ENCODE assay signal across 1 cellular context in the genomic region with DNA sequence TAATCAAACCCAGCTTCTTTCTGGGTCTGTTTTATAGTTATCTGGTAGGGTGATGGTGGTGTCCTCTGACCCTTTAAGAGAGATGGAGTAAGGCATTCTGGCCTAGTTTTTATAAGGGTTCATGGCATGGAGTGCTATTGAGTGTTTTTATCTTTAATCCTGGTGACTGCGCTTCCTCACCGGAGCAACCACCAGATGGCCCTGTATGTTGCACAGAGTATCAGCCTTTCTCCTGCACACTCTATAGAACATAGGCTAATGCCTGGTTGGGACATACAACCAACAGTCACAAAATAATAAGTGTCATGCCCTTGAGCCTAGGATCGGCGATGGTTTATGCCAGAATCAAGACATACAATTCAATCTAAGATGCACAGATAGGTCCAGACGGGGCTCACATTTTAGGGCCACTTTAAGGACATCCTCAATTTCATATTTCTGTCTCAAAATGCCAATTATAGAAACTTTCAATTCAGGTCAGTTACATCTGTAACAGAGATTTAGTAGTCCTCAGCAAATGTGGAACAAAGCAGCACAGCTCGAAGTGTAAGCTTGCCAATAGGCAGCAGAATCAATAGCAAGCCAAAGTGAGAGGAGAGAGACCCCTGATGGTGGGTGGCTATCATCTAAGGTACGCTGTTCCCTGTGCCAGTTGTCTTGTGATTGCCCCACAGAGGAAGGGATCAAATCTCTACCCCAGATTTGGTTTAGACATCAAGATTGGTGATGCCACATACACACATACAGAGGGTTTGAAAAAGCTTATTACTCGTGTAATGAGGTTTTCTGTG.
TF ChIP-seq lines count a peak whose summit lies in the region.

No MANE protein-coding gene starts in this region.

TF ChIP-seq in A549, 52 proteins besides CTCF, POLR2A, EP300 and RAD21 (continued from another document):
- TF ChIP-seq REST (IDR thresholded peaks at IDR 0.05) (no peak), HOXB13 (CRISPR knock-in tag; IDR thresholded peaks at IDR 0.05; ENCODE audit: low read depth) (no peak), FOSB (CRISPR knock-in tag; IDR thresholded peaks at IDR 0.05) (no peak), ESRRA (IDR thresholded peaks at IDR 0.05; ENCODE audit: borderline replicate concordance, low read length) (no peak), HMGXB4 (CRISPR knock-in tag; IDR thresholded peaks at IDR 0.05; ENCODE audit: borderline replicate concordance) (no peak), TP53 (CRISPR knock-in tag; IDR thresholded peaks at IDR 0.05) (no peak), FOSL2 (IDR thresholded peaks at IDR 0.05) (no peak), FOSL2 (CRISPR knock-in tag; IDR thresholded peaks at IDR 0.05) (no peak), TFCP2L1 (CRISPR knock-in tag; IDR thresholded peaks at IDR 0.05) (no peak), ZFP36 (IDR thresholded peaks at IDR 0.05; ENCODE audit: borderline replicate concordance, partially characterized antibody) (no peak), E2F6 (IDR thresholded peaks at IDR 0.05; ENCODE audit: borderline replicate concordance, low read depth) (no peak), EHMT2 (IDR thresholded peaks at IDR 0.05; ENCODE audit: low read depth) (no peak), JUNB (IDR thresholded peaks at IDR 0.05) (no peak)
- TF ChIP-seq, protein P1, sequence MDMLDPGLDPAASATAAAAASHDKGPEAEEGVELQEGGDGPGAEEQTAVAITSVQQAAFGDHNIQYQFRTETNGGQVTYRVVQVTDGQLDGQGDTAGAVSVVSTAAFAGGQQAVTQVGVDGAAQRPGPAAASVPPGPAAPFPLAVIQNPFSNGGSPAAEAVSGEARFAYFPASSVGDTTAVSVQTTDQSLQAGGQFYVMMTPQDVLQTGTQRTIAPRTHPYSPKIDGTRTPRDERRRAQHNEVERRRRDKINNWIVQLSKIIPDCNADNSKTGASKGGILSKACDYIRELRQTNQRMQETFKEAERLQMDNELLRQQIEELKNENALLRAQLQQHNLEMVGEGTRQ (IDR thresholded peaks at IDR 0.05) = no peak
- TF ChIP-seq, protein P2, sequence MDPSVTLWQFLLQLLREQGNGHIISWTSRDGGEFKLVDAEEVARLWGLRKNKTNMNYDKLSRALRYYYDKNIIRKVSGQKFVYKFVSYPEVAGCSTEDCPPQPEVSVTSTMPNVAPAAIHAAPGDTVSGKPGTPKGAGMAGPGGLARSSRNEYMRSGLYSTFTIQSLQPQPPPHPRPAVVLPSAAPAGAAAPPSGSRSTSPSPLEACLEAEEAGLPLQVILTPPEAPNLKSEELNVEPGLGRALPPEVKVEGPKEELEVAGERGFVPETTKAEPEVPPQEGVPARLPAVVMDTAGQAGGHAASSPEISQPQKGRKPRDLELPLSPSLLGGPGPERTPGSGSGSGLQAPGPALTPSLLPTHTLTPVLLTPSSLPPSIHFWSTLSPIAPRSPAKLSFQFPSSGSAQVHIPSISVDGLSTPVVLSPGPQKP (IDR thresholded peaks at IDR 0.05; ENCODE audit: low read depth, low read length) = no peak
